8 cellular contexts compared by ENCODE assay signal in the genomic region with DNA sequence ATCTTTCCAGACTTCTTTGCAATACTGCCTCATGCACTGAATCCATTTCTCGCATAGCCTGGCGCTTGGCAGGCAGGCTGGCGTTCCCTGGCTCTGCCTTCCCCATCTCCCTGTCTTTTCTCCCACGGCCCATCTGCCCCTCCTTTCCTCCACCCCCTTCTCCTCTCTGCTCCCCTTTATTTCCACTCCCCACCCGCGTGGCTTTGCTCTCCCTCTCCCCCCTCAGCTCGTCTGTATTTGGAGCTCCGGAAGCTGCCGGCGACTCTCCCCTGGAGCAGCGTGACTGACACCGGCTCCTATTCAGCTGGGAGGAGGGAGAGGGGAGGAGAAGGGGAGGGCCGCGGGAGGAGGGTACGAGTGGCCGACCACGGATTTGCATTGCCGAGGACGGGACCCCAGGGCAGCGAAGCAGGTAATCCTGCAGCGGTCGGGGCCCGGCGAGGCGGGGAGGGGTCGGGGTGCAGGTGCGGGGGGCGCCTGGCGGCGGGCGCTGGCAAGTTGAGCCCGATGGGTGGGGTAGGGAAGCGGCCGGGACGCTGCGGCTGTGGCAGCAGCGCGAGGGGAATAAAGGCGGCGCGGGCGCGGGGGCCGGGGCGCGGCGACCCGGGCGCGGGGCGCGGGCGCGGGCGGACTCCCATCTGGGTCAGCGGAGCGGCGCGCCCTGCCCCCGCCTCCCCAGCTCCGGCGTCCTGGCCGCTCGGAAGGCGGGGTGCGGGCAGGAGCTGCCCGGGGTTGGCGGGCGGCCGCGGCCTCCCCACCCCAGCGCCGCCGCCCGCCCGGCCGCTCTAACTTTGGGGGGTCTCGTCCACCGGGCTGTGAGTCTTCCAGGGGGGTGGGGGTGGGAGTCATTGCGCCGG. TPM values are rescaled to one million over a fixed set of nuclear protein-coding genes. Genes with fewer than 3 reads are reported as not detected.
A peak's percentile ranks its signal among the peaks of the same experiment; 100 is the strongest.
DNase-seq lines count a peak whose midpoint lies in the region; ATAC-seq and TF ChIP-seq lines count a peak whose summit lies in the region.

A gene with protein sequence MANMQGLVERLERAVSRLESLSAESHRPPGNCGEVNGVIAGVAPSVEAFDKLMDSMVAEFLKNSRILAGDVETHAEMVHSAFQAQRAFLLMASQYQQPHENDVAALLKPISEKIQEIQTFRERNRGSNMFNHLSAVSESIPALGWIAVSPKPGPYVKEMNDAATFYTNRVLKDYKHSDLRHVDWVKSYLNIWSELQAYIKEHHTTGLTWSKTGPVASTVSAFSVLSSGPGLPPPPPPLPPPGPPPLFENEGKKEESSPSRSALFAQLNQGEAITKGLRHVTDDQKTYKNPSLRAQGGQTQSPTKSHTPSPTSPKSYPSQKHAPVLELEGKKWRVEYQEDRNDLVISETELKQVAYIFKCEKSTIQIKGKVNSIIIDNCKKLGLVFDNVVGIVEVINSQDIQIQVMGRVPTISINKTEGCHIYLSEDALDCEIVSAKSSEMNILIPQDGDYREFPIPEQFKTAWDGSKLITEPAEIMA (plus strand): TSS at position 261 of the 857 bp plus-strand sequence. CDS start 27,961 bp downstream, outside the sequence.

- POLR2A ChIA-PET in activated CD4-positive, alpha-beta memory T cell treated with anti-CD3 and anti-CD28 coated beads for 36 hours (lab: Charles Lee), result no interaction called here

- no peaks in the 10 kb centered on the region for H3K27me3 Mint-ChIP-seq in Calu3 (ENCODE audit: unreplicated experiment)
- peaks cover 51% of the 10 kb centered on the region for H3K27me3 Mint-ChIP-seq in activated CD4-positive, alpha-beta memory T cell treated with anti-CD3 and anti-CD28 coated beads for 36 hours

- intact Hi-C loops in Calu3 (cut with micrococcal nuclease; ENCODE audit: unreplicated experiment) (loop anchor here (2.0 to 10.0 kb wide), 2 partner anchors 39 to 109 kb away; a partner anchor contains a TSS), vagina (cut with DNase I) (loop anchor here (10.0 kb wide), 1 partner anchor 109 kb away; a partner anchor contains a TSS)
- intact Hi-C loops in activated CD4-positive, alpha-beta memory T cell treated with anti-CD3 and anti-CD28 coated beads for 36 hours (cut with micrococcal nuclease), result no loop called here

- peak within 1 kb of the TSS; percentile 69 for H3K27ac Mint-ChIP-seq in Calu3 (ENCODE audit: unreplicated experiment)
- no peak within 1 kb of the TSS for H3K27ac Mint-ChIP-seq in activated CD4-positive, alpha-beta memory T cell treated with anti-CD3 and anti-CD28 coated beads for 36 hours

- no peaks in the 10 kb centered on the region for H3K36me3 ChIP-seq in muscle layer of duodenum (ENCODE audit: control insufficient read depth in 1 of 2, insufficient read depth in 2 of 2, low read length in 2 of 2)
- no peaks in the 10 kb centered on the region for H3K36me3 ChIP-seq in vagina

- TF ChIP-seq CTCF in Calu3 (IDR thresholded peaks at IDR 0.05; ENCODE audit: unreplicated experiment), result no peak
- TF ChIP-seq CTCF in LNCaP clone FGC (IDR thresholded peaks at IDR 0.05; ENCODE audit: control insufficient read depth, extremely low read depth, insufficient read depth), result no peak
- no peak for TF ChIP-seq CTCF in fibroblast of villous mesenchyme (IDR thresholded peaks at IDR 0.05; ENCODE audit: insufficient read depth, low read depth, low read length)
- TF ChIP-seq CTCF in vagina (IDR thresholded peaks at IDR 0.05), result no peak

- H3K4me1 Mint-ChIP-seq in Calu3 (ENCODE audit: low read depth, unreplicated experiment), result no peaks in the 10 kb centered on the region
- H3K4me1 Mint-ChIP-seq in activated CD4-positive, alpha-beta memory T cell treated with anti-CD3 and anti-CD28 coated beads for 36 hours (ENCODE audit: low read depth), result peaks cover 9% of the 10 kb centered on the region

- no peaks in the 10 kb centered on the region for H3K9me3 Mint-ChIP-seq in Calu3 (ENCODE audit: low read depth, unreplicated experiment)
- H3K9me3 Mint-ChIP-seq in activated CD4-positive, alpha-beta memory T cell treated with anti-CD3 and anti-CD28 coated beads for 36 hours, result no peaks in the 10 kb centered on the region

- peak in 1 of 2 donors; percentile 8 for TF ChIP-seq POLR2A in vagina (IDR thresholded peaks at IDR 0.05)

- H3K27me3 ChIP-seq in muscle layer of duodenum (ENCODE audit: low read depth, low read length) (no peaks in the 10 kb centered on the region), vagina (no peaks in the 10 kb centered on the region)

- CTCF ChIA-PET in Calu3 (lab: Charles Lee), result interaction anchor here (0.6 kb wide), 3 partner anchors 117 to 268 kb away, joined by 3 to 6 read pairs (median 4); no protein-coding TSS in a partner anchor
- CTCF ChIA-PET in activated CD4-positive, alpha-beta memory T cell treated with anti-CD3 and anti-CD28 coated beads for 36 hours (lab: Charles Lee), result no interaction called here

- H3K4me3 ChIP-seq in LNCaP clone FGC (ENCODE audit: low read depth, low read length), result peak within 1 kb of the TSS; percentile 68
- peak within 1 kb of the TSS; percentile 70 for H3K4me3 ChIP-seq in fibroblast of villous mesenchyme (ENCODE audit: low read depth, low read length)
- peak within 1 kb of the TSS; percentile 66 to 80 for H3K4me3 ChIP-seq in muscle layer of duodenum (ENCODE audit: low read depth in 1 of 2, low read length in 2 of 2)
- peak within 1 kb of the TSS; percentile 76 to 80 for H3K4me3 ChIP-seq in vagina

- peak within 1 kb of the TSS; percentile 64 for H3K27ac ChIP-seq in muscle layer of duodenum (ENCODE audit: low read length)
- peak within 1 kb of the TSS; percentile 89 for H3K27ac ChIP-seq in vagina

- ATAC-seq in HG03095 (IDR thresholded peaks at IDR 0.05; ENCODE audit: unreplicated experiment) (no peak), GM21723 (IDR thresholded peaks at IDR 0.05; ENCODE audit: unreplicated experiment) (no peak)

- H3K36me3 Mint-ChIP-seq in Calu3 (ENCODE audit: insufficient read depth, unreplicated experiment), result peaks cover 15% of the 10 kb centered on the region
- no peaks in the 10 kb centered on the region for H3K36me3 Mint-ChIP-seq in activated CD4-positive, alpha-beta memory T cell treated with anti-CD3 and anti-CD28 coated beads for 36 hours

- H3K4me1 ChIP-seq in muscle layer of duodenum (ENCODE audit: control insufficient read depth in 1 of 2, insufficient read depth in 2 of 2, low read length in 2 of 2) (peaks cover 0 to 4% of the 10 kb centered on the region in 2 donors), vagina (no peaks in the 10 kb centered on the region)

- H3K9me3 ChIP-seq in muscle layer of duodenum (ENCODE audit: control insufficient read depth in 1 of 2, low read length in 2 of 2) (no peaks in the 10 kb centered on the region), vagina (no peaks in the 10 kb centered on the region)

- no TSS peak for BruUV-seq in Calu3 (replicated peaks; lab: Mats Ljungman, UMichigan)

- DNase-seq in Calu3, result peak; percentile 49
- no peak for DNase-seq in LNCaP clone FGC (ENCODE audit: low read depth)
- peak; percentile 10 for DNase-seq in activated CD4-positive, alpha-beta memory T cell treated with anti-CD3 and anti-CD28 coated beads for 36 hours
- DNase-seq in fibroblast of villous mesenchyme (ENCODE audit: low read depth), result peak; percentile 45
- no peak for DNase-seq in vagina (ENCODE audit: extremely low spot score in 2 of 2)

- peak within 1 kb of the TSS; percentile 72 for H3K4me3 Mint-ChIP-seq in Calu3 (ENCODE audit: low read depth, unreplicated experiment)
- H3K4me3 Mint-ChIP-seq in activated CD4-positive, alpha-beta memory T cell treated with anti-CD3 and anti-CD28 coated beads for 36 hours, result peak within 1 kb of the TSS; percentile 65

RNA-seq across cellular contexts. Expression of the gene that starts here (rescaled TPM):
- total RNA-seq in Calu3 (2022) (14.6 and 15.7 TPM in 2 replicates), fibroblast of villous mesenchyme (22.2 and 49.7 TPM in 2 replicates), vagina (9.6 TPM)
- not detected for total RNA-seq in activated CD4-positive, alpha-beta memory T cell treated with anti-CD3 and anti-CD28 coated beads for 36 hours

Comparison
In these comparisons a context has a peak if more than half of its experiments do, and no peak if none do; other contexts are left out.
1. RNA of the gene that starts here (total RNA-seq): 22.2 to 49.7 TPM in fibroblast of villous mesenchyme, 14.6 to 15.7 TPM in Calu3 and 9.6 TPM in vagina (single experiment); not detected in activated CD4-positive, alpha-beta memory T cell treated with anti-CD3 and anti-CD28 coated beads for 36 hours; every median in the first group is over 10 times any median in the second.
2. Peak in DNase-seq in activated CD4-positive, alpha-beta memory T cell treated with anti-CD3 and anti-CD28 coated beads for 36 hours; RNA of the gene not detected or under 1 TPM.
3. DNase-seq: peak in Calu3 (single experiment) and fibroblast of villous mesenchyme (single experiment); none in LNCaP clone FGC (single experiment) and vagina (0 of 2).
4. Peak in every context shown above with its lines, with median percentiles within 50 percentile points of each other: H3K4me3 ChIP-seq.